Comparison of ENCODE assay signal across 20 cellular contexts in the genomic region with DNA sequence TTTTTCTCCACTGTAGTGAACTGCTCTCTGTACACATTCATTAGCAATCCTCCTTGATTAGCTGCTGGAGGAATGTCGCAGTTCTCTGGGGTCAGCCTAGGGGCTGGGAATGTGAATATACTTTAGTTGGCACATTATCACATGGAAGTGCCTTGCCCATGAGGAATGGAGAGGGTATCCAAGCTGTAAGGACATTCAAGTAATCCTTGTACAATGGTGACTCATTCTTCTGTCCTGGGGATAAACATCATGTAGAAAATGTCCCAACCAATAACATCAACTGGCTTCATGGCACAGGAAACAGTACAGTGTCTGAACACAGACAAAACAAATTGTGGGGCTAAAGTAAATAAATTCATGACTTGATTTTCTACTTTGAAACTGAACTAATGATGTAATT.
DNase-seq lines count a peak whose midpoint lies in the region; ATAC-seq, FAIRE-seq and TF ChIP-seq lines count a peak whose summit lies in the region.
"Had no signal": no experiment of that assay in that cellular context is flagged by ENCODE, and none has a peak within 500 bp of the region (broad histone marks: within the 10 kb centered on the region; RNA-seq: fewer than 3 reads in every experiment).

No MANE protein-coding gene starts in this region.

- peak; percentile 51 for FAIRE-seq in GM12891 (lab: Jason Lieb, UNC)
- FAIRE-seq: GM19239, HepG2 had no signal

- no peaks in the 10 kb centered on the region for H3K27me3 ChIP-seq in PC-3 (ENCODE audit: low read length)

- no TSS peak for BruUV-seq in PC-3 (replicated peaks; lab: Mats Ljungman, UMichigan)

- TF ChIP-seq CTCF in PC-3 (conservative IDR thresholded peaks at IDR 0.05; ENCODE audit: low read depth, low read length) (no peak), epithelial cell of proximal tubule (conservative IDR thresholded peaks at IDR 0.05; ENCODE audit: low read depth, low read length) (no peak)

- H3K4me3 ChIP-seq in PC-3 (ENCODE audit: low read length) (no peak overlapping the region), epithelial cell of proximal tubule (ENCODE audit: low read depth, low read length) (no peak overlapping the region)
- H3K4me3 ChIP-seq: BLaER1 treated with 17β-estradiol and CSF1 and Interleukin-3, amounts not matched to agents 10 nM and 100 nM; SK-N-MC had no signal

- no peaks in the 10 kb centered on the region for H3K79me2 ChIP-seq in PC-3 (ENCODE audit: low read length)

- intact Hi-C loops in PC-3 (cut with micrococcal nuclease), result no loop called here

- ATAC-seq in PC-3, result no peak
- no peak for ATAC-seq in GM21529 (IDR thresholded peaks at IDR 0.05; ENCODE audit: unreplicated experiment)
- ATAC-seq: HCT116, HepG2 had no signal

- no peak overlapping the region for H3K9ac ChIP-seq in PC-3 (ENCODE audit: low read length)
- H3K9ac ChIP-seq: BLaER1 treated with 17β-estradiol and CSF1 and Interleukin-3, amounts not matched to agents 10 nM and 100 nM had no signal

- no peak for TF ChIP-seq POLR2A in GM12891 (IDR thresholded peaks at IDR 0.05; ENCODE audit: low read depth, low read length)

- POLR2A ChIA-PET in PC-3 (lab: Charles Lee; ENCODE audit: unreplicated experiment), result no interaction called here

- no peaks in the 10 kb centered on the region for H3K36me3 ChIP-seq in PC-3 (ENCODE audit: low read depth, low read length)
- H3K36me3 ChIP-seq: BLaER1 treated with 17β-estradiol and CSF1 and Interleukin-3, amounts not matched to agents 10 nM and 100 nM had no signal

- H3K27ac ChIP-seq in PC-3 (ENCODE audit: low read length), result no peak overlapping the region
- H3K27ac ChIP-seq: BLaER1 treated with 17β-estradiol and CSF1 and Interleukin-3, amounts not matched to agents 10 nM and 100 nM; SK-N-MC had no signal

- DNase-seq in GM12891 (ENCODE audit: insufficient read length, low spot score), result no peak
- DNase-seq in PC-3, result peak; percentile 9
- peak; percentile 63 for DNase-seq in epithelial cell of proximal tubule (ENCODE audit: low read depth)
- DNase-seq in renal cortical epithelial cell (ENCODE audit: low read depth), result peak; percentile 86
- DNase-seq in KG1 (lab: John Stamatoyannopoulos, UW), result no peak
- no peak for DNase-seq in RKO (ENCODE audit: low spot score)
- DNase-seq in stimulated activated CD4-positive, alpha-beta T cell treated with anti-CD3 and anti-CD28 coated beads, Interleukin-2, amount 100 ng/mL, for 24 hours, result no peak
- DNase-seq: DMS 273 treated with DMSO at 0.1 percent for 48 hours; Karpas-422; NCI-H1436 treated with DMSO at 0.1 percent for 48 hours; NCI-H2107; NCI-H345; NCI-H69; NK-92 treated with Interleukin-12 subunit alpha and Interleukin-12 subunit beta, amount 100 ng/mL, for 24 hours had no signal

- no peak overlapping the region for H2AFZ ChIP-seq in PC-3 (ENCODE audit: low read length)

- peaks cover 30% of the 10 kb centered on the region for H3K4me1 ChIP-seq in PC-3 (ENCODE audit: insufficient read depth, low read length)

- H4K20me1 ChIP-seq in PC-3 (ENCODE audit: low read length), result no peaks in the 10 kb centered on the region
- H4K20me1 ChIP-seq: BLaER1 treated with 17β-estradiol and CSF1 and Interleukin-3, amounts not matched to agents 10 nM and 100 nM had no signal

- no peaks in the 10 kb centered on the region for H3K9me3 ChIP-seq in PC-3 (ENCODE audit: low read length)
- H3K9me3 ChIP-seq: BLaER1 treated with 17β-estradiol and CSF1 and Interleukin-3, amounts not matched to agents 10 nM and 100 nM had no signal

- no peak overlapping the region for H3K4me2 ChIP-seq in PC-3 (ENCODE audit: low read length)
- H3K4me2 ChIP-seq: BLaER1 treated with 17β-estradiol and CSF1 and Interleukin-3, amounts not matched to agents 10 nM and 100 nM had no signal

- CTCF ChIA-PET in PC-3 (lab: Charles Lee), result no interaction called here

- H3K9me2 ChIP-seq in PC-3 (replicated peaks; ENCODE audit: low read length), result no peaks in the 10 kb centered on the region

- no peaks in the 10 kb centered on the region for H3F3A ChIP-seq in PC-3 (ENCODE audit: low read length, unreplicated experiment)

TF ChIP-seq in GM12891, 5 proteins besides CTCF, POLR2A, EP300 and RAD21:
- TF ChIP-seq SPI1 (IDR thresholded peaks at IDR 0.05; ENCODE audit: low read depth, low read length) (no peak), PAX5 (IDR thresholded peaks at IDR 0.05; ENCODE audit: insufficient read depth, low read length, severe bottlenecking) (no peak), TAF1 (IDR thresholded peaks at IDR 0.05; ENCODE audit: low read depth, low read length) (no peak), POU2F2 (IDR thresholded peaks at IDR 0.05; ENCODE audit: low read depth, low read length) (no peak), POLR2AphosphoS5 (IDR thresholded peaks at IDR 0.05; ENCODE audit: low read depth, low read length) (no peak)
TF ChIP-seq in GM12891: peak in this region for 0.

Comparison
In these comparisons a context has a peak if more than half of its experiments do, and no peak if none do; other contexts are left out.
1. DNase-seq: peak in PC-3 (single experiment), epithelial cell of proximal tubule (single experiment) and renal cortical epithelial cell (single experiment); none in GM12891 (single experiment), KG1 (single experiment), RKO (single experiment) and stimulated activated CD4-positive, alpha-beta T cell treated with anti-CD3 and anti-CD28 coated beads, Interleukin-2, amount 100 ng/mL, for 24 hours (0 of 2).